Comparison of ENCODE assay signal across 8 cellular contexts in genomic region chr2:85326946-85327756, GRCh38. TPM values are rescaled to one million over a fixed set of nuclear protein-coding genes. Genes with fewer than 3 reads are reported as not detected.
DNase-seq lines count a peak whose midpoint lies in the region; ATAC-seq and TF ChIP-seq lines count a peak whose summit lies in the region.

No MANE protein-coding gene starts in this region.

- no peak for TF ChIP-seq POLR2A in Peyer's patch (IDR thresholded peaks at IDR 0.05)

- peaks cover 0 to 26% (median 0%) of the 10 kb centered on the region in 3 donors for H3K36me3 ChIP-seq in Peyer's patch
- peaks cover 0 to 44% (median 26%) of the 10 kb centered on the region in 9 donors for H3K36me3 ChIP-seq in heart right ventricle

- H3K4me1 ChIP-seq in Peyer's patch (peaks cover 0 to 42% (median 13%) of the 10 kb centered on the region in 4 donors), heart right ventricle (peaks cover 14 to 60% (median 49%) of the 10 kb centered on the region in 9 donors)

- in situ Hi-C loops in GM13977 (cut with MboI; ENCODE audit: low pct_unique_long_range_greater_than_20kb, low sequenced_read_pairs, unreplicated experiment) = no loop called here

- WGBS in heart right ventricle, 2 donors = 3 to 8% methylated on average over 47 of the region's 47 CpGs

- H3K4me3 ChIP-seq in Peyer's patch = peak overlapping the region; percentile 75 to 87 (median 83)
- peak overlapping the region; percentile 57 to 90 (median 70) for H3K4me3 ChIP-seq in heart right ventricle

- intact Hi-C loops in heart right ventricle (cut with DNase I) = no loop called here

- peak; percentile 61 for DNase-seq in GM13977 (ENCODE audit: low spot score)
- peak; percentile 57 to 81 (median 73) for DNase-seq in Peyer's patch
- peak; percentile 52 for DNase-seq in activated naive CD4-positive, alpha-beta T cell treated with anti-CD3 and anti-CD28 coated beads, Interleukin-2, amount 50 U/mL, for 16 hours
- peak; percentile 58 to 60 for DNase-seq in heart right ventricle
- peak; percentile 23 for DNase-seq in renal cortical epithelial cell (ENCODE audit: low read depth)
- DNase-seq in AML-193 (lab: John Stamatoyannopoulos, UW) = no peak
- no peak for DNase-seq in superior temporal gyrus (ENCODE audit: extremely low spot score)

- TF ChIP-seq CTCF in GM13977 (IDR thresholded peaks at IDR 0.05; ENCODE audit: extremely low read depth, insufficient read depth, missing control alignments) = no peak
- no peak for TF ChIP-seq CTCF in Peyer's patch (IDR thresholded peaks at IDR 0.05)
- TF ChIP-seq CTCF in heart right ventricle (IDR thresholded peaks at IDR 0.05) = no peak

- ATAC-seq in HG02870 (IDR thresholded peaks at IDR 0.05; ENCODE audit: unreplicated experiment) = peak; percentile 19
- ATAC-seq in heart right ventricle = peak; percentile 25 to 73 (median 64)

- H3K27me3 ChIP-seq in Peyer's patch (no peaks in the 10 kb centered on the region), heart right ventricle (no peaks in the 10 kb centered on the region)

- H3K27ac ChIP-seq in Peyer's patch (peak overlapping the region; percentile 93 to 99 (median 96)), heart right ventricle (peak overlapping the region; percentile 93 to 99 (median 97))

- H3K9me3 ChIP-seq in Peyer's patch = no peaks in the 10 kb centered on the region
- no peaks in the 10 kb centered on the region for H3K9me3 ChIP-seq in heart right ventricle

RNA-seq across cellular contexts. Expression of gene TGOLN2, which starts 0.6 kb away (rescaled TPM):
- total RNA-seq in Peyer's patch (100 to 1,000 TPM; 220 to 296 (median 250) TPM), heart right ventricle (10 to 100 TPM; 66.2 to 99.9 (median 78.4) TPM), renal cortical epithelial cell (79.7 and 208 TPM in 2 replicates)
- polyA plus RNA-seq in heart right ventricle = 10 to 100 TPM; 12.1 to 23.0 TPM

RNA-seq across cellular contexts. Expression of gene RETSAT, which starts 27.2 kb away (rescaled TPM):
- total RNA-seq in Peyer's patch = 100 to 1,000 TPM in 3 of 4 donors, 10 to 100 TPM in 1; 47.0 to 719 (median 473) TPM
- 10 to 100 TPM; 27.9 to 87.4 (median 35.6) TPM for total RNA-seq in heart right ventricle
- polyA plus RNA-seq in heart right ventricle = 10 to 100 TPM; 20.3 to 52.4 TPM
- total RNA-seq in renal cortical epithelial cell = 79.7 and 91.5 TPM in 2 replicates

RNA-seq across cellular contexts. Expression of gene ELMOD3, which starts 27.4 kb away (rescaled TPM):
- total RNA-seq in Peyer's patch (10 to 100 TPM; 28.1 to 49.4 (median 45.8) TPM), heart right ventricle (10 to 100 TPM in 1 of 10 donors, 1 to 10 TPM in 9; 7.3 to 12.5 (median 8.8) TPM), renal cortical epithelial cell (17.5 and 18.6 TPM in 2 replicates)
- 10 to 100 TPM; 11.4 to 23.8 TPM for polyA plus RNA-seq in heart right ventricle

Comparison
In these comparisons a context has a peak if more than half of its experiments do, and no peak if none do; other contexts are left out.
1. DNase-seq: peak in GM13977 (single experiment), Peyer's patch (3 of 3), activated naive CD4-positive, alpha-beta T cell treated with anti-CD3 and anti-CD28 coated beads, Interleukin-2, amount 50 U/mL, for 16 hours (single experiment), heart right ventricle (2 of 2) and renal cortical epithelial cell (single experiment); none in AML-193 (0 of 2) and superior temporal gyrus (single experiment).